ENCODE assay signal across 12 cellular contexts in the genomic region with DNA sequence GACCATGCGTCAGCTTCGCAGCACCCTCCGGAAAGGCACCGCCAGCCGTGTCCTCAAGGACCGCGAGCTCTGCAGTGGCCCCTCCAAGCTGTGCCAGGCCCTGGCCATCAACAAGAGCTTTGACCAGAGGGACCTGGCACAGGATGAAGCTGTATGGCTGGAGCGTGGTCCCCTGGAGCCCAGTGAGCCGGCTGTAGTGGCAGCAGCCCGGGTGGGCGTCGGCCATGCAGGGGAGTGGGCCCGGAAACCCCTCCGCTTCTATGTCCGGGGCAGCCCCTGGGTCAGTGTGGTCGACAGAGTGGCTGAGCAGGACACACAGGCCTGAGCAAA. TPM values are rescaled to one million over a fixed set of nuclear protein-coding genes. Genes with fewer than 3 reads are reported as not detected.
A peak's percentile ranks its signal among the peaks of the same experiment; 100 is the strongest.
DNase-seq lines count a peak whose midpoint lies in the region; ATAC-seq and TF ChIP-seq lines count a peak whose summit lies in the region.
"Had no signal": no experiment of that assay in that cellular context is flagged by ENCODE, and none has a peak within 500 bp of the region (broad histone marks: within the 10 kb centered on the region; RNA-seq: fewer than 3 reads in every experiment).

No MANE protein-coding gene starts in this region.

- H3K9me3 ChIP-seq in BLaER1 treated with 17β-estradiol and CSF1 and Interleukin-3, amounts not matched to agents 10 nM and 100 nM (replicated peaks in 1 of 11): no peaks in the 10 kb centered on the region
- H3K9me3 ChIP-seq in Panc1 (ENCODE audit: control insufficient read depth, insufficient read depth, low read depth, low read length): no peaks in the 10 kb centered on the region
- no peaks in the 10 kb centered on the region for H3K9me3 ChIP-seq in gastrocnemius medialis

- POLR2A ChIA-PET in Panc1 (lab: Charles Lee): no interaction called here

- H3K27me3 ChIP-seq in BLaER1 treated with 17β-estradiol and CSF1 and Interleukin-3, amounts not matched to agents 10 nM and 100 nM: no peaks in the 10 kb centered on the region
- H3K27me3 ChIP-seq in Panc1 (ENCODE audit: control insufficient read depth, insufficient read depth, low read length) (no peaks in the 10 kb centered on the region), dorsolateral prefrontal cortex (no peaks in the 10 kb centered on the region), gastrocnemius medialis (no peaks in the 10 kb centered on the region)
- H3K27me3 ChIP-seq: hepatocyte had no signal

- TF ChIP-seq POLR2A in gastrocnemius medialis (IDR thresholded peaks at IDR 0.05): no peak

- H3K9ac ChIP-seq in BLaER1 treated with 17β-estradiol and CSF1 and Interleukin-3, amounts not matched to agents 10 nM and 100 nM: peak overlapping the region; percentile 50 to 82 (median 75)

- ATAC-seq in Panc1: peak; percentile 5; the same call in 1 of the 2 replicates
- ATAC-seq in gastrocnemius medialis: no peak
- no peak for ATAC-seq in HG03159 (IDR thresholded peaks at IDR 0.05; ENCODE audit: unreplicated experiment)
- ATAC-seq in HG03139 (IDR thresholded peaks at IDR 0.05; ENCODE audit: unreplicated experiment): no peak
- no peak for ATAC-seq in HG02938 (IDR thresholded peaks at IDR 0.05; ENCODE audit: unreplicated experiment)

- peak overlapping the region in 8 of 10 experiments; percentile 26 to 56 (median 40); a peak in 14 of 20 replicates for H3K4me3 ChIP-seq in BLaER1 treated with 17β-estradiol and CSF1 and Interleukin-3, amounts not matched to agents 10 nM and 100 nM
- H3K4me3 ChIP-seq in Panc1 (ENCODE audit: low read depth in 2 of 2, low read length in 2 of 2): no peak overlapping the region
- no peak overlapping the region for H3K4me3 ChIP-seq in dorsolateral prefrontal cortex
- no peak overlapping the region for H3K4me3 ChIP-seq in gastrocnemius medialis
- H3K4me3 ChIP-seq: hepatocyte had no signal

- peaks cover 52 to 92% (median 82%) of the 10 kb centered on the region in 10 experiments for H3K4me1 ChIP-seq in BLaER1 treated with 17β-estradiol and CSF1 and Interleukin-3, amounts not matched to agents 10 nM and 100 nM
- H3K4me1 ChIP-seq in Panc1 (ENCODE audit: control insufficient read depth, insufficient read depth, low read length) (peaks cover 23% of the 10 kb centered on the region), gastrocnemius medialis (peaks cover 22 to 23% of the 10 kb centered on the region in 2 donors)

- in situ Hi-C loops in Panc1 (cut with HindIII; ENCODE audit: low pct_unique_long_range_greater_than_20kb, low sequenced_read_pairs) (no loop called here), gastrocnemius medialis (cut with MboI; ENCODE audit: low sequenced_read_pairs in 4 of 4) (no loop called here)

- TF ChIP-seq CTCF in Panc1 (IDR thresholded peaks at IDR 0.05) (no peak), dorsolateral prefrontal cortex (IDR thresholded peaks at IDR 0.05 in 54 of 56, conservative IDR thresholded peaks at IDR 0.05 in 2 of 56; ENCODE audit: low read depth in 1 of 56, partially characterized antibody in 56 of 56) (no peak), gastrocnemius medialis (IDR thresholded peaks at IDR 0.05 in 4 of 5, conservative IDR thresholded peaks at IDR 0.05 in 1 of 5) (no peak)

- CTCF ChIA-PET in Panc1 (lab: Charles Lee): interaction anchor here (0.5 to 2.3 kb wide), 3 partner anchors 10 to 20 kb away, joined by 3 to 8 read pairs (median 3); no protein-coding TSS in a partner anchor

- H3K27ac ChIP-seq in BLaER1 treated with 17β-estradiol and CSF1 and Interleukin-3, amounts not matched to agents 10 nM and 100 nM: peak overlapping the region; percentile 30 to 99 (median 86); a peak in 20 of 22 replicates
- H3K27ac ChIP-seq in Panc1 (ENCODE audit: low read length) (peak overlapping the region; percentile 74; the same call in 1 of the 2 replicates), dorsolateral prefrontal cortex (peak overlapping the region in 57 of 59 donors; percentile 51 to 89 (median 78)), gastrocnemius medialis (peak overlapping the region; percentile 64 to 68 (median 66))

- peak overlapping the region; percentile 78 to 99 (median 93) for H3K4me2 ChIP-seq in BLaER1 treated with 17β-estradiol and CSF1 and Interleukin-3, amounts not matched to agents 10 nM and 100 nM
- H3K4me2 ChIP-seq: hepatocyte had no signal

- H4K20me1 ChIP-seq in BLaER1 treated with 17β-estradiol and CSF1 and Interleukin-3, amounts not matched to agents 10 nM and 100 nM: peaks cover 6 to 77% (median 35%) of the 10 kb centered on the region in 11 experiments; a peak in 16 of 22 replicates

- peaks cover 65 to 88% (median 76%) of the 10 kb centered on the region in 11 experiments for H3K36me3 ChIP-seq in BLaER1 treated with 17β-estradiol and CSF1 and Interleukin-3, amounts not matched to agents 10 nM and 100 nM
- no peaks in the 10 kb centered on the region for H3K36me3 ChIP-seq in Panc1 (ENCODE audit: control insufficient read depth, insufficient read depth, low read length)
- H3K36me3 ChIP-seq in gastrocnemius medialis: peaks cover 0 to 51% of the 10 kb centered on the region in 2 donors

- intact Hi-C loops in Panc1 (cut with micrococcal nuclease; ENCODE audit: unreplicated experiment): no loop called here
- intact Hi-C loops in dorsolateral prefrontal cortex (cut with DNase I): no loop called here
- intact Hi-C loops in gastrocnemius medialis (cut with DNase I; ENCODE audit: low total_unique reads): no loop called here

- BruUV-seq in Panc1 (replicated peaks; lab: Mats Ljungman, UMichigan): no TSS peak

- no peak for DNase-seq in Panc1 (ENCODE audit: low read depth, low spot score)
- no peak for DNase-seq in dorsolateral prefrontal cortex
- DNase-seq in gastrocnemius medialis: no peak
- no peak for DNase-seq in NCI-H1694 (lab: John Stamatoyannopoulos, UW)
- DNase-seq: NCI-H1417 treated with DMSO at 0.1 percent for 48 hours, retina had no signal

RNA-seq across cellular contexts. Expression of a gene that starts 7.4 kb away (rescaled TPM):
- total RNA-seq in Panc1 (2021; ENCODE audit: unreplicated experiment) (85.7 TPM), dorsolateral prefrontal cortex (10 to 100 TPM; 20.2 to 47.6 (median 32.5) TPM), gastrocnemius medialis (100 to 1,000 TPM in 1 of 4 donors, 10 to 100 TPM in 3; 75.0 to 124 (median 83.0) TPM)
- polyA plus RNA-seq in Panc1 (2012; ENCODE audit: insufficient read length): 144 TPM

RNA-seq across cellular contexts. Expression of a gene that starts 13.0 kb away (rescaled TPM):
- 41.7 TPM for total RNA-seq in Panc1 (2021; ENCODE audit: unreplicated experiment)
- 44.5 TPM for polyA plus RNA-seq in Panc1 (2012; ENCODE audit: insufficient read length)
- 10 to 100 TPM in 97 of 120 experiments, 1 to 10 TPM in 23; 4.6 to 37.2 (median 13.1) TPM for total RNA-seq in dorsolateral prefrontal cortex
- 10 to 100 TPM in 1 of 4 donors, 1 to 10 TPM in 3; 5.6 to 22.6 (median 9.1) TPM for total RNA-seq in gastrocnemius medialis
- polyA plus RNA-seq: CD14-positive monocyte had no signal

RNA-seq across cellular contexts. Expression of a gene that starts 31.8 kb away (rescaled TPM):
- 83.5 TPM for total RNA-seq in Panc1 (2021; ENCODE audit: unreplicated experiment)
- 128 TPM for polyA plus RNA-seq in Panc1 (2012; ENCODE audit: insufficient read length)
- 10 to 100 TPM; 25.7 to 84.8 (median 55.9) TPM for total RNA-seq in dorsolateral prefrontal cortex
- total RNA-seq in gastrocnemius medialis: 10 to 100 TPM; 42.8 to 77.6 (median 69.7) TPM

RNA-seq across cellular contexts. Expression of a gene that starts 32.0 kb away (rescaled TPM):
- total RNA-seq in Panc1 (2021; ENCODE audit: unreplicated experiment) (35.7 TPM), dorsolateral prefrontal cortex (10 to 100 TPM in 118 of 120 experiments, 1 to 10 TPM in 2; 8.3 to 24.2 (median 16.1) TPM), gastrocnemius medialis (1 to 10 TPM; 2.2 to 3.7 (median 2.9) TPM)
- 45.6 TPM for polyA plus RNA-seq in Panc1 (2012; ENCODE audit: insufficient read length)

RNA-seq across cellular contexts. Expression of a gene that starts 53.1 kb away (rescaled TPM):
- total RNA-seq in Panc1 (2021; ENCODE audit: unreplicated experiment) (69.7 TPM), dorsolateral prefrontal cortex (10 to 100 TPM; 32.5 to 94.6 (median 56.8) TPM), gastrocnemius medialis (10 to 100 TPM; 12.4 to 24.1 (median 19.4) TPM)
- 83.6 TPM for polyA plus RNA-seq in Panc1 (2012; ENCODE audit: insufficient read length)

Comparison
In these comparisons a context has a peak if more than half of its experiments do, and no peak if none do; other contexts are left out.
1. H3K4me3 ChIP-seq: peak in BLaER1 treated with 17β-estradiol and CSF1 and Interleukin-3, amounts not matched to agents 10 nM and 100 nM (8 of 10); none in Panc1 (0 of 2), dorsolateral prefrontal cortex (0 of 59) and gastrocnemius medialis (0 of 4).
2. Peak in every context shown above with its lines, with median percentiles within 50 percentile points of each other: H3K27ac ChIP-seq.